9 cellular contexts compared by ENCODE assay signal in the genomic region with DNA sequence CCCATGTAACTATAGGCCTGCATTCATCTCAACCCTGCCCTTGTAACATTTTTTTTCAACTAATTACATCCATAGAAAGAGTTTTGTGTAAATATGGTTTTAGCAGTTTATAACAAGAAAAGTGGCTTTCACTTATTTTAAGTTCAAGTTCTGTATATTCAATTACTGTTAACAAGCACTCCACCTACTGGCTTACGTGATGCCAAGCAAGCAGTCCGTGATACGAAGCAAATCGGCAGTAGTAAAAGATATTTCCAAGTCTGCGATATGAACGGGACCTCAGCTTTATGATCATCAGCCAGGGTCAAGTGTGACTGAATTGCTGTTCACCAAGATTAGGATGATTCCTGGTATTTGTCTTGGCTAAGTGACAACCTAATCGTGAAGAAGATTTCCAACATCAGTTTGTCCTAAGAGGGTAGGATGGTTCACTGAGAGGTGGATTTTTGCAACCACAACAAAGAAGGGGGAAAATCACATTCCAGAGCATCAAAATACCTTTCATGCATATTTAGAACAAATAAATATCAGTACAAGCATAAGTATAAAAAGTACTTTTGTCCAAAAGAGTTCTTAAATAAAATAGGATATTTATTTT.
A peak's percentile ranks its signal among the peaks of the same experiment; 100 is the strongest.
DNase-seq lines count a peak whose midpoint lies in the region; ATAC-seq and TF ChIP-seq lines count a peak whose summit lies in the region.
"Had no signal": no experiment of that assay in that cellular context is flagged by ENCODE, and none has a peak within 500 bp of the region (broad histone marks: within the 10 kb centered on the region; RNA-seq: fewer than 3 reads in every experiment).

No MANE protein-coding gene starts in this region.

- peaks cover 4% of the 10 kb centered on the region for H3K36me3 Mint-ChIP-seq in natural killer cell treated with Interleukin-12 subunit alpha and Interleukin-12 subunit beta and Interleukin-15 and Interleukin-18, amount 100 ng/mL, for 72 hours

- no peak overlapping the region for H3K27ac Mint-ChIP-seq in natural killer cell treated with Interleukin-12 subunit alpha and Interleukin-12 subunit beta and Interleukin-15 and Interleukin-18, amount 100 ng/mL, for 72 hours
- H3K27ac Mint-ChIP-seq: stimulated activated naive CD8-positive, alpha-beta T cell treated with anti-CD3 and anti-CD28 coated beads, Interleukin-15, Interleukin-2, amounts not matched to agents 100 ng/mL and 50 ng/mL, for 24 hours had no signal

- no peak overlapping the region for H3K4me3 Mint-ChIP-seq in natural killer cell treated with Interleukin-12 subunit alpha and Interleukin-12 subunit beta and Interleukin-15 and Interleukin-18, amount 100 ng/mL, for 72 hours
- H3K4me3 Mint-ChIP-seq: stimulated activated naive CD8-positive, alpha-beta T cell treated with anti-CD3 and anti-CD28 coated beads, Interleukin-15, Interleukin-2, amounts not matched to agents 100 ng/mL and 50 ng/mL, for 24 hours had no signal

- no peaks in the 10 kb centered on the region for H3K4me1 Mint-ChIP-seq in natural killer cell treated with Interleukin-12 subunit alpha and Interleukin-12 subunit beta and Interleukin-15 and Interleukin-18, amount 100 ng/mL, for 72 hours (ENCODE audit: low read depth in 2 of 2)

- peaks cover 14% of the 10 kb centered on the region for H3K9me3 Mint-ChIP-seq in natural killer cell treated with Interleukin-12 subunit alpha and Interleukin-12 subunit beta and Interleukin-15 and Interleukin-18, amount 100 ng/mL, for 72 hours
- H3K9me3 Mint-ChIP-seq: stimulated activated naive CD8-positive, alpha-beta T cell treated with anti-CD3 and anti-CD28 coated beads, Interleukin-15, Interleukin-2, amounts not matched to agents 100 ng/mL and 50 ng/mL, for 24 hours had no signal

- DNase-seq in COR-L47 (lab: John Stamatoyannopoulos, UW) (peak; percentile 72), SHP77 (lab: John Stamatoyannopoulos, UW) (peak; percentile 51 to 75), inferior parietal cortex (ENCODE audit: extremely low spot score) (peak; percentile 61)
- DNase-seq in natural killer cell treated with Interleukin-12 subunit alpha and Interleukin-12 subunit beta and Interleukin-15 and Interleukin-18, amount 100 ng/mL, for 72 hours (ENCODE audit: low spot score), result no peak
- DNase-seq in effector CD4-positive, alpha-beta T cell, result no peak

- no peak for ATAC-seq in natural killer cell treated with Interleukin-12 subunit alpha and Interleukin-12 subunit beta and Interleukin-15 and Interleukin-18, amount 100 ng/mL, for 72 hours
- ATAC-seq in HG03095 (IDR thresholded peaks at IDR 0.05; ENCODE audit: unreplicated experiment), result no peak
- ATAC-seq in GM18909 (IDR thresholded peaks at IDR 0.05; ENCODE audit: poor library complexity, unreplicated experiment), result no peak

- no peak for TF ChIP-seq EP300 in Ishikawa (IDR thresholded peaks at IDR 0.05; ENCODE audit: borderline replicate concordance)

- peak; percentile 58 for TF ChIP-seq RAD21 in Ishikawa (IDR thresholded peaks at IDR 0.05; ENCODE audit: low read depth)

- no peaks in the 10 kb centered on the region for H3K27me3 Mint-ChIP-seq in natural killer cell treated with Interleukin-12 subunit alpha and Interleukin-12 subunit beta and Interleukin-15 and Interleukin-18, amount 100 ng/mL, for 72 hours
- H3K27me3 Mint-ChIP-seq: stimulated activated naive CD8-positive, alpha-beta T cell treated with anti-CD3 and anti-CD28 coated beads, Interleukin-15, Interleukin-2, amounts not matched to agents 100 ng/mL and 50 ng/mL, for 24 hours had no signal

TF ChIP-seq in Ishikawa, 13 proteins besides CTCF, POLR2A, EP300 and RAD21:
- TF ChIP-seq YY1 (IDR thresholded peaks at IDR 0.05; ENCODE audit: low read depth) (no peak), TAF1 (IDR thresholded peaks at IDR 0.05; ENCODE audit: low read depth) (no peak), CEBPB (IDR thresholded peaks at IDR 0.05) (no peak), TEAD4 (IDR thresholded peaks at IDR 0.05) (no peak), NFIC (IDR thresholded peaks at IDR 0.05) (no peak), FOXM1 (IDR thresholded peaks at IDR 0.05; ENCODE audit: borderline replicate concordance, low read depth) (no peak), ZBTB7A (IDR thresholded peaks at IDR 0.05; ENCODE audit: low read depth) (no peak)
- TF ChIP-seq, protein P1, sequence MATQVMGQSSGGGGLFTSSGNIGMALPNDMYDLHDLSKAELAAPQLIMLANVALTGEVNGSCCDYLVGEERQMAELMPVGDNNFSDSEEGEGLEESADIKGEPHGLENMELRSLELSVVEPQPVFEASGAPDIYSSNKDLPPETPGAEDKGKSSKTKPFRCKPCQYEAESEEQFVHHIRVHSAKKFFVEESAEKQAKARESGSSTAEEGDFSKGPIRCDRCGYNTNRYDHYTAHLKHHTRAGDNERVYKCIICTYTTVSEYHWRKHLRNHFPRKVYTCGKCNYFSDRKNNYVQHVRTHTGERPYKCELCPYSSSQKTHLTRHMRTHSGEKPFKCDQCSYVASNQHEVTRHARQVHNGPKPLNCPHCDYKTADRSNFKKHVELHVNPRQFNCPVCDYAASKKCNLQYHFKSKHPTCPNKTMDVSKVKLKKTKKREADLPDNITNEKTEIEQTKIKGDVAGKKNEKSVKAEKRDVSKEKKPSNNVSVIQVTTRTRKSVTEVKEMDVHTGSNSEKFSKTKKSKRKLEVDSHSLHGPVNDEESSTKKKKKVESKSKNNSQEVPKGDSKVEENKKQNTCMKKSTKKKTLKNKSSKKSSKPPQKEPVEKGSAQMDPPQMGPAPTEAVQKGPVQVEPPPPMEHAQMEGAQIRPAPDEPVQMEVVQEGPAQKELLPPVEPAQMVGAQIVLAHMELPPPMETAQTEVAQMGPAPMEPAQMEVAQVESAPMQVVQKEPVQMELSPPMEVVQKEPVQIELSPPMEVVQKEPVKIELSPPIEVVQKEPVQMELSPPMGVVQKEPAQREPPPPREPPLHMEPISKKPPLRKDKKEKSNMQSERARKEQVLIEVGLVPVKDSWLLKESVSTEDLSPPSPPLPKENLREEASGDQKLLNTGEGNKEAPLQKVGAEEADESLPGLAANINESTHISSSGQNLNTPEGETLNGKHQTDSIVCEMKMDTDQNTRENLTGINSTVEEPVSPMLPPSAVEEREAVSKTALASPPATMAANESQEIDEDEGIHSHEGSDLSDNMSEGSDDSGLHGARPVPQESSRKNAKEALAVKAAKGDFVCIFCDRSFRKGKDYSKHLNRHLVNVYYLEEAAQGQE (IDR thresholded peaks at IDR 0.05; ENCODE audit: low read depth), result no peak
- TF ChIP-seq, protein P2, sequence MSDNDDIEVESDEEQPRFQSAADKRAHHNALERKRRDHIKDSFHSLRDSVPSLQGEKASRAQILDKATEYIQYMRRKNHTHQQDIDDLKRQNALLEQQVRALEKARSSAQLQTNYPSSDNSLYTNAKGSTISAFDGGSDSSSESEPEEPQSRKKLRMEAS (IDR thresholded peaks at IDR 0.05), result no peak
- TF ChIP-seq, protein P3, sequence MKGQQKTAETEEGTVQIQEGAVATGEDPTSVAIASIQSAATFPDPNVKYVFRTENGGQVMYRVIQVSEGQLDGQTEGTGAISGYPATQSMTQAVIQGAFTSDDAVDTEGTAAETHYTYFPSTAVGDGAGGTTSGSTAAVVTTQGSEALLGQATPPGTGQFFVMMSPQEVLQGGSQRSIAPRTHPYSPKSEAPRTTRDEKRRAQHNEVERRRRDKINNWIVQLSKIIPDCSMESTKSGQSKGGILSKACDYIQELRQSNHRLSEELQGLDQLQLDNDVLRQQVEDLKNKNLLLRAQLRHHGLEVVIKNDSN (IDR thresholded peaks at IDR 0.05), result no peak

Comparison
In these comparisons a context has a peak if more than half of its experiments do, and no peak if none do; other contexts are left out.
1. DNase-seq: peak in COR-L47 (single experiment), SHP77 (2 of 2) and inferior parietal cortex (single experiment); none in natural killer cell treated with Interleukin-12 subunit alpha and Interleukin-12 subunit beta and Interleukin-15 and Interleukin-18, amount 100 ng/mL, for 72 hours (single experiment) and effector CD4-positive, alpha-beta T cell (single experiment).